In genomic region chr4:165865995-165866650, GRCh38 we compare ENCODE assay signal across 25 cellular contexts. TPM values are rescaled to one million over a fixed set of nuclear protein-coding genes. Genes with fewer than 3 reads are reported as not detected.
"Had no signal": no experiment of that assay in that cellular context is flagged by ENCODE, and none has a peak within 500 bp of the region (broad histone marks: within the 10 kb centered on the region; RNA-seq: fewer than 3 reads in every experiment).

No MANE protein-coding gene starts in this region.

- H3K79me2 ChIP-seq: parathyroid adenoma had no signal

- H3K4me1 ChIP-seq: left ventricle myocardium inferior, parathyroid adenoma, psoas muscle, right atrium auricular region, right lobe of liver, stomach, testis, thyroid gland, transverse colon, upper lobe of left lung, vagina had no signal

- H3K9me3 ChIP-seq: left ventricle myocardium inferior, neutrophil, psoas muscle, right atrium auricular region, right lobe of liver, stomach, testis, thyroid gland, transverse colon, upper lobe of left lung, vagina had no signal

- H3K9me3 Mint-ChIP-seq: naive thymus-derived CD8-positive, alpha-beta T cell; nephron; neural crest cell; stimulated activated naive B cell treated with anti-CD40 and anti-IgM and Interleukin-4, amounts not matched to agents 10 μg/mL and 1 μg/mL and 100 μg/mL, for 72 hours had no signal

- ATAC-seq: naive thymus-derived CD8-positive, alpha-beta T cell; psoas muscle; right lobe of liver; stimulated activated naive B cell treated with anti-CD40 and anti-IgM and Interleukin-4, amounts not matched to agents 10 μg/mL and 1 μg/mL and 100 μg/mL, for 72 hours; stimulated activated naive CD8-positive, alpha-beta T cell treated with anti-CD3 and anti-CD28 coated beads, Interleukin-15, Interleukin-2, amounts not matched to agents 100 U/mL and 50 U/mL, for 24 hours had no signal

- H3K27ac Mint-ChIP-seq: naive thymus-derived CD8-positive, alpha-beta T cell; stimulated activated naive B cell treated with anti-CD40 and anti-IgM and Interleukin-4, amounts not matched to agents 10 μg/mL and 1 μg/mL and 100 μg/mL, for 72 hours had no signal

- H3K27me3 ChIP-seq: right atrium auricular region, right lobe of liver, testis, upper lobe of left lung, vagina had no signal

- H3K27ac ChIP-seq: left ventricle myocardium inferior, neutrophil, parathyroid adenoma, psoas muscle, right atrium auricular region, right lobe of liver, stomach, testis, thyroid gland, transverse colon, upper lobe of left lung, vagina had no signal

- H3K9ac ChIP-seq: parathyroid adenoma had no signal

- H3K36me3 ChIP-seq: left ventricle myocardium inferior, neutrophil, right atrium auricular region, right lobe of liver, stomach, thyroid gland, transverse colon, upper lobe of left lung, vagina had no signal

- H3K4me3 Mint-ChIP-seq: naive thymus-derived CD8-positive, alpha-beta T cell; nephron; neural crest cell; stimulated activated naive B cell treated with anti-CD40 and anti-IgM and Interleukin-4, amounts not matched to agents 10 μg/mL and 1 μg/mL and 100 μg/mL, for 72 hours had no signal

- H3K36me3 Mint-ChIP-seq: naive thymus-derived CD8-positive, alpha-beta T cell; stimulated activated naive B cell treated with anti-CD40 and anti-IgM and Interleukin-4, amounts not matched to agents 10 μg/mL and 1 μg/mL and 100 μg/mL, for 72 hours had no signal

- H2AFZ ChIP-seq: parathyroid adenoma had no signal

- H3K4me1 Mint-ChIP-seq: naive thymus-derived CD8-positive, alpha-beta T cell; nephron; neural crest cell; stimulated activated naive B cell treated with anti-CD40 and anti-IgM and Interleukin-4, amounts not matched to agents 10 μg/mL and 1 μg/mL and 100 μg/mL, for 72 hours had no signal

- DNase-seq: islet precursor cell; left ventricle myocardium inferior; mammary epithelial cell; mesenchymal stem cell; naive thymus-derived CD8-positive, alpha-beta T cell; occipital lobe; psoas muscle; right lobe of liver; stimulated activated CD4-positive, alpha-beta T cell treated with anti-CD3 and anti-CD28 coated beads, Interleukin-12 subunit alpha, Interleukin-12 subunit beta, amount 100 ng/mL, for 4 hours; stimulated activated CD4-positive, alpha-beta T cell treated with anti-CD3 and anti-CD28 coated beads, Interleukin-15, amount 100 ng/mL, for 24 hours; stimulated activated CD4-positive, alpha-beta T cell treated with anti-CD3 and anti-CD28 coated beads, Interleukin-2, amount 100 ng/mL, for 24 hours; stimulated activated CD4-positive, alpha-beta T cell treated with anti-CD3 and anti-CD28 coated beads, Interleukin-4, amount 100 ng/mL, for 1 hour; stimulated activated naive B cell treated with anti-CD40 and anti-IgM and Interleukin-4, amounts not matched to agents 10 μg/mL and 1 μg/mL and 100 μg/mL, for 72 hours; stimulated activated naive CD8-positive, alpha-beta T cell treated with anti-CD3 and anti-CD28 coated beads, Interleukin-15, Interleukin-2, amounts not matched to agents 100 U/mL and 50 U/mL, for 24 hours; stomach; testis; thyroid gland; transverse colon; upper lobe of left lung had no signal

- H3K4me3 ChIP-seq: left ventricle myocardium inferior, psoas muscle, right atrium auricular region, right lobe of liver, stomach, testis, thyroid gland, transverse colon, upper lobe of left lung, vagina had no signal

RNA-seq across cellular contexts. Expression of gene TLL1, which starts 6.9 kb away (rescaled TPM):
- total RNA-seq: naive thymus-derived CD8-positive, alpha-beta T cell had no signal
- polyA plus RNA-seq: naive thymus-derived CD8-positive, alpha-beta T cell had no signal
